In the genomic region with DNA sequence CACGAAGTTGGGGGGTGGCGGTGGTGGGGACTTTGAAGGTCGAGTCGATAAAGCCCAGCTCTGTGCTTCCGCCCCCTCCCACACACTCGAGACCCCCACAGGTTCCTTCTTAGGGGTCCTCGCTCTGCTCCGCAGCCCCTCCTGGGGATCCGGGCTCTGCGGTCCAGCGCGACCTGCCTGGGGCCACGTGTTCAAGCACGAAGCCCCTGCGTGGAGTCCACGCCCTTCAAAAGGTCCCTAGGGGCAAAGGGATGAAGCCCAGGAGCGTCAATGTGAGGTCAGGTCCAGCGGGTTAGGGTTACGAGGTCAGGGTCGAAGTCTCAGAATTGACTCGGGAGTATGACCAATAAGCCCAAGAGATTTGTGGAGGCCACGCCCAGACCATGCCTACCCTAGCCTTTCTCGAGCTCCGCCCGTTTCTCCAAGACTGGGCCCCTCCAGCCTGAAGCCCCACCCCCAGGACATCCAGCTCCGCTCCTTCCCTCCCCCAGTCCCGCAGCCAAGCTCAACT, we compare ENCODE assay signal across 8 cellular contexts.
A peak's percentile ranks its signal among the peaks of the same experiment; 100 is the strongest.
DNase-seq lines count a peak whose midpoint lies in the region; ATAC-seq and TF ChIP-seq lines count a peak whose summit lies in the region.

No MANE protein-coding gene starts in this region.

- H3K27me3 ChIP-seq in brain microvascular endothelial cell (replicated peaks), result peaks cover 62% of the 10 kb centered on the region

- peak; percentile 56 for DNase-seq in NCI-H748 (lab: John Stamatoyannopoulos, UW; ENCODE audit: unreplicated experiment)
- no peak for DNase-seq in NCI-H748 treated with DMSO at 0.1 percent for 48 hours (lab: John Stamatoyannopoulos, UW)
- peak; percentile 92 for DNase-seq in NCI-H82 treated with DMSO at 0.1 percent for 48 hours (lab: John Stamatoyannopoulos, UW; ENCODE audit: unreplicated experiment)
- no peak for DNase-seq in brain microvascular endothelial cell
- DNase-seq in iris pigment epithelial cell (ENCODE audit: low read depth), result peak; percentile 25
- DNase-seq in stimulated activated CD4-positive, alpha-beta T cell treated with anti-CD3 and anti-CD28 coated beads, Interleukin-4, amount 100 ng/mL, for 48 hours (ENCODE audit: low read depth in 2 of 2), result peak; percentile 25 to 34
- DNase-seq in putamen (ENCODE audit: low spot score), result no peak

- in situ Hi-C loops in brain microvascular endothelial cell (cut with HindIII; ENCODE audit: low pct_ligation_motif_present, low sequenced_read_pairs), result loop anchor here (25.0 kb wide), 1 partner anchor 128 kb away; no protein-coding TSS in a partner anchor

- no peaks in the 10 kb centered on the region for H3K36me3 ChIP-seq in brain microvascular endothelial cell (replicated peaks)

- H3K4me3 ChIP-seq in brain microvascular endothelial cell (ENCODE audit: low read depth, low read length), result peak overlapping the region; percentile 39

- TF ChIP-seq CTCF in brain microvascular endothelial cell (IDR thresholded peaks at IDR 0.05; ENCODE audit: low read depth, low read length, missing control alignments), result no peak

- no peak for ATAC-seq in HG03025 (IDR thresholded peaks at IDR 0.05; ENCODE audit: low FRiP score, unreplicated experiment)

- H3K27ac ChIP-seq in brain microvascular endothelial cell, result no peak overlapping the region

Comparison
In these comparisons a context has a peak if more than half of its experiments do, and no peak if none do; other contexts are left out.
1. DNase-seq: peak in NCI-H748 (single experiment), NCI-H82 treated with DMSO at 0.1 percent for 48 hours (single experiment), iris pigment epithelial cell (single experiment) and stimulated activated CD4-positive, alpha-beta T cell treated with anti-CD3 and anti-CD28 coated beads, Interleukin-4, amount 100 ng/mL, for 48 hours (2 of 2); none in NCI-H748 treated with DMSO at 0.1 percent for 48 hours (single experiment), brain microvascular endothelial cell (single experiment) and putamen (single experiment).